8 cellular contexts compared by ENCODE assay signal in the genomic region with DNA sequence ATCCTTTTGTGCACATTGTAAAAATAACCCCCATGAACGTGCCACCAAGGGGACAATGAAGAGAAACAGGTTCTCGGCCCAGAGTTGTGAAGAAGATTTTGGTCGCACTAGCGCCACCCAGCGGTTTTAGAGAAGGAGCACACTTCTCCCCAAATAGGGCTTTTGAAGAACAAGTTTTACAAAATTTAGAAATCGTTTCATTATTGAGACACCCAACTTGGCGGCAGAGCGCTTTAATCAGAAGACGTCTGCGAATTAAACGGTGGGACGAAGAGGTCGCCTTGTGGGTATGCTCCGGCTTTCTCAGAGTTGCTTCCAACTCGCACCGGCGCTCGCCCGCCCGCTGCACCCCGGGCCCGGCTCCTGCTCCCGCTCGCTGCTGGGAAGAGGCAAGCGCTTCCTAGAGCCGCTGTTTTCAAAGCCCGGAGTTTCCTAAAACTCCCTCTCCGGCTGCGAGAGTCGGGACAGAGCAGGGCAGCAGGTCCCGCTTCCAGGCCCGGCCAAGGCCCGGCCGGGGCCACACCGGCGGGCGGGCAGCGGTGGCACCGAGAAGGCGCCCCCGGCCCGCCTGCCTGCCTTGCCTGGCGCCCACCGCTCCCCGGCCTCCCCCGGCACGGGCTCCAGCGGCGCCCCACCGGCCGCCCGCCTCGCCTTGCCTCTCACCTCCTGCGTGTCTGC. TPM values are rescaled to one million over a fixed set of nuclear protein-coding genes. Genes with fewer than 3 reads are reported as not detected.
A peak's percentile ranks its signal among the peaks of the same experiment; 100 is the strongest.
DNase-seq lines count a peak whose midpoint lies in the region; ATAC-seq and TF ChIP-seq lines count a peak whose summit lies in the region.

No MANE protein-coding gene starts in this region.

- intact Hi-C loops in right lobe of liver (cut with DNase I): loop anchor here in 1 of 2 donors (5.0 kb wide), 1 partner anchor 347 kb away; no protein-coding TSS in a partner anchor

- no peaks in the 10 kb centered on the region for H3K9me3 ChIP-seq in right lobe of liver

- TF ChIP-seq POLR2A in right lobe of liver (IDR thresholded peaks at IDR 0.05): no peak

- H3K27me3 Mint-ChIP-seq in chondrocyte (ENCODE audit: low read depth): peaks cover 77% of the 10 kb centered on the region

- ATAC-seq in right lobe of liver (peak; percentile 19 to 35 (median 23)), GM19035 (IDR thresholded peaks at IDR 0.05; ENCODE audit: unreplicated experiment) (no peak)

- 0% methylated on average over 16 of the region's 54 CpGs for WGBS in right lobe of liver (ENCODE audit: insufficient coverage, low coverage, low lambda C conversion rate, missing lambda C conversion rate)

- H3K27ac Mint-ChIP-seq in chondrocyte (ENCODE audit: unreplicated experiment): no peak overlapping the region

- no peaks in the 10 kb centered on the region for H3K4me1 ChIP-seq in right lobe of liver

- no peaks in the 10 kb centered on the region for H3K9me3 Mint-ChIP-seq in chondrocyte (ENCODE audit: low read depth)

- H3K4me1 Mint-ChIP-seq in chondrocyte (ENCODE audit: low read depth): peaks cover 31% of the 10 kb centered on the region

- DNase-seq in activated naive CD4-positive, alpha-beta T cell treated with Interleukin-2 at 50 U/mL for 16 hours: peak; percentile 19
- DNase-seq in activated naive CD4-positive, alpha-beta T cell (lab: John Stamatoyannopoulos, UW): no peak
- peak; percentile 61 for DNase-seq in NAMALWA (ENCODE audit: low spot score)
- DNase-seq in RWPE1 (ENCODE audit: low spot score): peak; percentile 61
- no peak for DNase-seq in chondrocyte (ENCODE audit: low spot score)
- peak; percentile 67 to 86 (median 76) for DNase-seq in right lobe of liver
- DNase-seq in stromal cell of bone marrow (ENCODE audit: low read depth): peak; percentile 73

- POLR2A ChIA-PET in RWPE1 (lab: Yijun Ruan, JAX; ENCODE audit: low non-redundant PET): no interaction called here

- H3K36me3 Mint-ChIP-seq in chondrocyte (ENCODE audit: low read depth): no peaks in the 10 kb centered on the region

- no peak overlapping the region for H3K27ac ChIP-seq in RWPE1
- H3K27ac ChIP-seq in right lobe of liver: peak overlapping the region; percentile 88 to 97 (median 93)

- peak overlapping the region; percentile 59 to 85 (median 65) for H3K4me3 ChIP-seq in right lobe of liver

- peak; percentile 82 for TF ChIP-seq CTCF in RWPE1 (conservative IDR thresholded peaks at IDR 0.05; ENCODE audit: low read depth)
- TF ChIP-seq CTCF in chondrocyte (IDR thresholded peaks at IDR 0.05): peak; percentile 98
- TF ChIP-seq CTCF in right lobe of liver (IDR thresholded peaks at IDR 0.05): peak; percentile 68 to 91 (median 81)

- H3K36me3 ChIP-seq in right lobe of liver: no peaks in the 10 kb centered on the region

- H3K27me3 ChIP-seq in right lobe of liver: no peaks in the 10 kb centered on the region

- CTCF ChIA-PET in RWPE1 (lab: Yijun Ruan, JAX): interaction anchor here (1.4 kb wide), 1 partner anchor 348 kb away, joined by 3 read pairs; no protein-coding TSS in a partner anchor

- H3K4me3 Mint-ChIP-seq in chondrocyte (ENCODE audit: unreplicated experiment): peak overlapping the region; percentile 72

RNA-seq across cellular contexts. Expression of a gene that starts 0.7 kb away (rescaled TPM):
- total RNA-seq in chondrocyte (not detected in 3 replicates), right lobe of liver (10 to 100 TPM; 29.8 to 35.5 (median 32.5) TPM)

RNA-seq across cellular contexts. Expression of a gene that starts 1.1 kb away (rescaled TPM):
- total RNA-seq in chondrocyte: not detected in 3 replicates
- 10 to 100 TPM in 1 of 6 experiments, 1 to 10 TPM in 5; 3.7 to 10.4 (median 4.6) TPM for total RNA-seq in right lobe of liver

Comparison
In these comparisons a context has a peak if more than half of its experiments do, and no peak if none do; other contexts are left out.
1. DNase-seq: peak in activated naive CD4-positive, alpha-beta T cell treated with Interleukin-2 at 50 U/mL for 16 hours (single experiment), NAMALWA (single experiment), RWPE1 (single experiment), right lobe of liver (3 of 3) and stromal cell of bone marrow (single experiment); none in activated naive CD4-positive, alpha-beta T cell (0 of 4) and chondrocyte (single experiment).
2. RNA of a gene that starts 0.7 kb away (total RNA-seq): 29.8 to 35.5 TPM in right lobe of liver; not detected in chondrocyte; every median in the first group is over 10 times any median in the second.
3. Peak in every context shown above with its lines, with median percentiles within 50 percentile points of each other: CTCF ChIP-seq.